12 cellular contexts compared by ENCODE assay signal in the genomic region with DNA sequence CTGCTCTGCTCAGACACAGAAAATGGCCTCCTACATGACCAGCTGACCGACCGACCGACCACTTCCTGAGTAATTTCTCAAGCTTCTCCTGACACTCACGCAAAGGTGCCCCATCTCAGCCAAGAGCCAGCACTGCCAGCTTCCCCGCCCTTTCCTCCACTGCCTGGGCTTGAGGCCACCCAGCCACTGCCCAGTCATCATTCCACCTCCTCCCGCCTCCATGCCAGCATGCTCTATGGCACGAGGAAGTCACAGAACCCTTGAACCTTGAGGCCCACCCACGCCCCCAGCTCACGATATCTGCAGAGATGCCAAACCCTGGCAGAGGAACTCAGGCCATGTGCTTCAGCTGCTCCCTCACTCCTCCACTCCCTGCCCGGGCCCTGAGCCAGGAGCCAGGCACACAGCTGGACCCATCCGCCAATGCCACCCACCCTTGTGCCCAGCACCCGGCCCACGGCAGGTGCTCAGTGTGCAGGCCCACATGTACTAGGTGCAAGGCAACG. TPM values are rescaled to one million over a fixed set of nuclear protein-coding genes. Genes with fewer than 3 reads are reported as not detected.
DNase-seq lines count a peak whose midpoint lies in the region; TF ChIP-seq lines count a peak whose summit lies in the region.
"Had no signal": no experiment of that assay in that cellular context is flagged by ENCODE, and none has a peak within 500 bp of the region (broad histone marks: within the 10 kb centered on the region; RNA-seq: fewer than 3 reads in every experiment).

No MANE protein-coding gene starts in this region.

- no peaks in the 10 kb centered on the region for H3K9me3 ChIP-seq in neutrophil
- H3K9me3 ChIP-seq: thoracic aorta had no signal

- peaks cover 91% of the 10 kb centered on the region in 2 experiments for H3K4me1 ChIP-seq in neutrophil (ENCODE audit: control insufficient read depth in 1 of 2, insufficient read depth in 1 of 2, low read depth in 1 of 2, low read length in 1 of 2)

- TF ChIP-seq CTCF in endothelial cell (IDR thresholded peaks at IDR 0.05; ENCODE audit: unreplicated experiment): no peak
- TF ChIP-seq CTCF in neutrophil (IDR thresholded peaks at IDR 0.05): no peak

- POLR2A ChIA-PET in activated CD4-positive, alpha-beta memory T cell treated with anti-CD3 and anti-CD28 coated beads, Interleukin-2, amount 10 ng/mL, durations not matched to agents 7 days and 5 days (lab: Charles Lee): no interaction called here

- no peak overlapping the region for H3K27ac Mint-ChIP-seq in endothelial cell (ENCODE audit: unreplicated experiment)
- H3K27ac Mint-ChIP-seq in activated CD4-positive, alpha-beta memory T cell treated with anti-CD3 and anti-CD28 coated beads, Interleukin-2, amount 10 ng/mL, durations not matched to agents 7 days and 5 days: no peak overlapping the region
- H3K27ac Mint-ChIP-seq: nephron; T-helper 1 cell treated with Interleukin-12 subunit alpha and Interleukin-12 subunit beta and Interleukin-4 antibody, amounts not matched to agents 30 μg/mL and 1 μg/mL, for 36 hours had no signal

- peaks cover 23% of the 10 kb centered on the region for H3K4me1 Mint-ChIP-seq in endothelial cell (ENCODE audit: unreplicated experiment)
- H3K4me1 Mint-ChIP-seq in activated CD4-positive, alpha-beta memory T cell treated with anti-CD3 and anti-CD28 coated beads, Interleukin-2, amount 10 ng/mL, durations not matched to agents 7 days and 5 days: peaks cover 7% of the 10 kb centered on the region

- DNase-seq in COLO829 (ENCODE audit: low spot score) (peak; percentile 47), NCI-H226 (peak; percentile 61), endothelial cell (ENCODE audit: low spot score) (no peak), NCI-H146 treated with DMSO at 0.1 percent for 48 hours (lab: John Stamatoyannopoulos, UW; ENCODE audit: unreplicated experiment) (no peak)
- DNase-seq in activated CD8-positive, alpha-beta memory T cell treated with anti-CD3 and anti-CD28 coated beads, Interleukin-2, amount 50 U/mL, for 4 hours: no peak
- DNase-seq in activated CD4-positive, alpha-beta memory T cell treated with anti-CD3 and anti-CD28 coated beads, Interleukin-2, amount 10 ng/mL, durations not matched to agents 7 days and 5 days: no peak
- DNase-seq in activated CD4-positive, alpha-beta T cell treated with anti-CD3 and anti-CD28 coated beads for 4 hours: no peak
- DNase-seq: brain microvascular endothelial cell had no signal

- no peaks in the 10 kb centered on the region for H3K36me3 ChIP-seq in neutrophil
- H3K36me3 ChIP-seq: brain microvascular endothelial cell, thoracic aorta had no signal

- peak overlapping the region; percentile 38 for H3K4me3 Mint-ChIP-seq in endothelial cell (ENCODE audit: unreplicated experiment)
- no peak overlapping the region for H3K4me3 Mint-ChIP-seq in activated CD4-positive, alpha-beta memory T cell treated with anti-CD3 and anti-CD28 coated beads, Interleukin-2, amount 10 ng/mL, durations not matched to agents 7 days and 5 days
- H3K4me3 Mint-ChIP-seq: nephron; T-helper 1 cell treated with Interleukin-12 subunit alpha and Interleukin-12 subunit beta and Interleukin-4 antibody, amounts not matched to agents 30 μg/mL and 1 μg/mL, for 36 hours had no signal

- peak overlapping the region; percentile 80 for H3K27ac ChIP-seq in neutrophil
- H3K27ac ChIP-seq: brain microvascular endothelial cell had no signal

- CTCF ChIA-PET in activated CD4-positive, alpha-beta memory T cell treated with anti-CD3 and anti-CD28 coated beads, Interleukin-2, amount 10 ng/mL, durations not matched to agents 7 days and 5 days (lab: Charles Lee): no interaction called here

- no peaks in the 10 kb centered on the region for H3K9me3 Mint-ChIP-seq in endothelial cell (ENCODE audit: unreplicated experiment)
- H3K9me3 Mint-ChIP-seq in activated CD4-positive, alpha-beta memory T cell treated with anti-CD3 and anti-CD28 coated beads, Interleukin-2, amount 10 ng/mL, durations not matched to agents 7 days and 5 days: no peaks in the 10 kb centered on the region
- H3K9me3 Mint-ChIP-seq: nephron; T-helper 1 cell treated with Interleukin-12 subunit alpha and Interleukin-12 subunit beta and Interleukin-4 antibody, amounts not matched to agents 30 μg/mL and 1 μg/mL, for 36 hours had no signal

- H3K36me3 Mint-ChIP-seq in endothelial cell (ENCODE audit: low read depth, unreplicated experiment): no peaks in the 10 kb centered on the region
- H3K36me3 Mint-ChIP-seq in activated CD4-positive, alpha-beta memory T cell treated with anti-CD3 and anti-CD28 coated beads, Interleukin-2, amount 10 ng/mL, durations not matched to agents 7 days and 5 days (ENCODE audit: low read depth): no peaks in the 10 kb centered on the region

- peaks cover 14% of the 10 kb centered on the region for H3K27me3 Mint-ChIP-seq in endothelial cell (ENCODE audit: unreplicated experiment)
- no peaks in the 10 kb centered on the region for H3K27me3 Mint-ChIP-seq in activated CD4-positive, alpha-beta memory T cell treated with anti-CD3 and anti-CD28 coated beads, Interleukin-2, amount 10 ng/mL, durations not matched to agents 7 days and 5 days

- H3K27me3 ChIP-seq in neutrophil: no peaks in the 10 kb centered on the region
- H3K27me3 ChIP-seq: brain microvascular endothelial cell had no signal

- H3K4me3 ChIP-seq in neutrophil (ENCODE audit: low read depth in 1 of 2, low read length in 1 of 2): peak overlapping the region in 1 of 2 experiments; percentile 42
- H3K4me3 ChIP-seq: thoracic aorta had no signal

RNA-seq across cellular contexts. Expression of a gene that starts 14.0 kb away (rescaled TPM):
- 18.7 TPM for total RNA-seq in endothelial cell (ENCODE audit: unreplicated experiment)
- total RNA-seq in activated CD4-positive, alpha-beta memory T cell treated with anti-CD3 and anti-CD28 coated beads, Interleukin-2, amount 10 ng/mL, durations not matched to agents 7 days and 5 days: 10 to 100 TPM; 22.2 to 30.0 TPM

RNA-seq across cellular contexts. Expression of a gene that starts 58.0 kb away (rescaled TPM):
- not detected for total RNA-seq in endothelial cell (ENCODE audit: unreplicated experiment)
- total RNA-seq in activated CD4-positive, alpha-beta memory T cell treated with anti-CD3 and anti-CD28 coated beads, Interleukin-2, amount 10 ng/mL, durations not matched to agents 7 days and 5 days: not detected
- total RNA-seq: thoracic aorta had no signal

Comparison
In these comparisons a context has a peak if more than half of its experiments do, and no peak if none do; other contexts are left out.
1. DNase-seq: peak in COLO829 (single experiment) and NCI-H226 (single experiment); none in endothelial cell (single experiment), NCI-H146 treated with DMSO at 0.1 percent for 48 hours (single experiment), activated CD8-positive, alpha-beta memory T cell treated with anti-CD3 and anti-CD28 coated beads, Interleukin-2, amount 50 U/mL, for 4 hours (single experiment), activated CD4-positive, alpha-beta memory T cell treated with anti-CD3 and anti-CD28 coated beads, Interleukin-2, amount 10 ng/mL, durations not matched to agents 7 days and 5 days (single experiment) and activated CD4-positive, alpha-beta T cell treated with anti-CD3 and anti-CD28 coated beads for 4 hours (0 of 2).